Comparison of ENCODE assay signal across 23 cellular contexts in genomic region chr6:105645958-105646357, GRCh38.
DNase-seq lines count a peak whose midpoint lies in the region; ATAC-seq and TF ChIP-seq lines count a peak whose summit lies in the region.
"Had no signal": no experiment of that assay in that cellular context is flagged by ENCODE, and none has a peak within 500 bp of the region (broad histone marks: within the 10 kb centered on the region; RNA-seq: fewer than 3 reads in every experiment).

No MANE protein-coding gene starts in this region.

- peaks cover 74% of the 10 kb centered on the region for H3K4me1 Mint-ChIP-seq in T-helper 1 cell treated with Interleukin-12 subunit alpha and Interleukin-12 subunit beta and Interleukin-4 antibody, amounts not matched to agents 30 μg/mL and 1 μg/mL, for 36 hours (ENCODE audit: low read depth)
- H3K4me1 Mint-ChIP-seq in central memory CD8-positive, alpha-beta T cell, result peaks cover 79% of the 10 kb centered on the region
- H3K4me1 Mint-ChIP-seq in stimulated activated effector memory CD8-positive, alpha-beta T cell treated with anti-CD3 and anti-CD28 coated beads, Interleukin-12 subunit alpha, Interleukin-12 subunit beta, amount 100 ng/mL, for 72 hours, result peaks cover 70% of the 10 kb centered on the region

- no peak for TF ChIP-seq CTCF in OCI-LY3 (IDR thresholded peaks at IDR 0.05; ENCODE audit: low read depth, low read length)

- H3K79me2 ChIP-seq in OCI-LY3 (ENCODE audit: low read length), result no peaks in the 10 kb centered on the region

- peak overlapping the region; percentile 48 for H3K4me3 Mint-ChIP-seq in T-helper 1 cell treated with Interleukin-12 subunit alpha and Interleukin-12 subunit beta and Interleukin-4 antibody, amounts not matched to agents 30 μg/mL and 1 μg/mL, for 36 hours
- H3K4me3 Mint-ChIP-seq in central memory CD8-positive, alpha-beta T cell, result peak overlapping the region; percentile 51
- peak overlapping the region; percentile 63 for H3K4me3 Mint-ChIP-seq in stimulated activated effector memory CD8-positive, alpha-beta T cell treated with anti-CD3 and anti-CD28 coated beads, Interleukin-12 subunit alpha, Interleukin-12 subunit beta, amount 100 ng/mL, for 72 hours

- H3K9me3 ChIP-seq in OCI-LY3 (ENCODE audit: insufficient read depth, low read length), result no peaks in the 10 kb centered on the region
- H3K9me3 ChIP-seq: BE2C, pancreas, tibial nerve had no signal

- peak overlapping the region; percentile 74 for H3K4me2 ChIP-seq in OCI-LY3 (ENCODE audit: low read length)

- H2AFZ ChIP-seq in OCI-LY3 (ENCODE audit: low read depth, low read length), result no peak overlapping the region

- H3K27me3 Mint-ChIP-seq in T-helper 1 cell treated with Interleukin-12 subunit alpha and Interleukin-12 subunit beta and Interleukin-4 antibody, amounts not matched to agents 30 μg/mL and 1 μg/mL, for 36 hours (ENCODE audit: low read depth), result no peaks in the 10 kb centered on the region
- H3K27me3 Mint-ChIP-seq in central memory CD8-positive, alpha-beta T cell, result no peaks in the 10 kb centered on the region

- peaks cover 65% of the 10 kb centered on the region for H3K27me3 ChIP-seq in OCI-LY3 (ENCODE audit: low read depth, low read length)
- H3K27me3 ChIP-seq: pancreas, tibial nerve had no signal

- peak overlapping the region; percentile 83 for H3K27ac Mint-ChIP-seq in T-helper 1 cell treated with Interleukin-12 subunit alpha and Interleukin-12 subunit beta and Interleukin-4 antibody, amounts not matched to agents 30 μg/mL and 1 μg/mL, for 36 hours
- H3K27ac Mint-ChIP-seq in central memory CD8-positive, alpha-beta T cell (ENCODE audit: low read depth), result peak overlapping the region; percentile 64
- peak overlapping the region; percentile 95 for H3K27ac Mint-ChIP-seq in stimulated activated effector memory CD8-positive, alpha-beta T cell treated with anti-CD3 and anti-CD28 coated beads, Interleukin-12 subunit alpha, Interleukin-12 subunit beta, amount 100 ng/mL, for 72 hours

- H3K4me3 ChIP-seq in OCI-LY3 (ENCODE audit: low read length), result no peak overlapping the region
- H3K4me3 ChIP-seq: pancreas, SK-N-MC, tibial nerve had no signal

- no peak overlapping the region for H3K27ac ChIP-seq in OCI-LY3 (ENCODE audit: low read length)
- H3K27ac ChIP-seq: HL-60, pancreas, SK-N-MC, tibial nerve had no signal

- peaks cover 19% of the 10 kb centered on the region for H3K9me3 Mint-ChIP-seq in T-helper 1 cell treated with Interleukin-12 subunit alpha and Interleukin-12 subunit beta and Interleukin-4 antibody, amounts not matched to agents 30 μg/mL and 1 μg/mL, for 36 hours
- H3K9me3 Mint-ChIP-seq in central memory CD8-positive, alpha-beta T cell, result no peaks in the 10 kb centered on the region
- no peaks in the 10 kb centered on the region for H3K9me3 Mint-ChIP-seq in stimulated activated effector memory CD8-positive, alpha-beta T cell treated with anti-CD3 and anti-CD28 coated beads, Interleukin-12 subunit alpha, Interleukin-12 subunit beta, amount 100 ng/mL, for 72 hours

- ATAC-seq in central memory CD8-positive, alpha-beta T cell (replicated peaks; ENCODE audit: extremely low read depth, poor library complexity, severe bottlenecking), result peak; percentile 12
- peak; percentile 41 for ATAC-seq in stimulated activated effector memory CD8-positive, alpha-beta T cell treated with anti-CD3 and anti-CD28 coated beads, Interleukin-12 subunit alpha, Interleukin-12 subunit beta, amount 100 ng/mL, for 72 hours
- ATAC-seq in HG03139 (IDR thresholded peaks at IDR 0.05; ENCODE audit: unreplicated experiment), result no peak
- ATAC-seq: Panc1 had no signal

- H3K36me3 Mint-ChIP-seq in T-helper 1 cell treated with Interleukin-12 subunit alpha and Interleukin-12 subunit beta and Interleukin-4 antibody, amounts not matched to agents 30 μg/mL and 1 μg/mL, for 36 hours (ENCODE audit: low read depth), result peaks cover 26% of the 10 kb centered on the region
- peaks cover 18% of the 10 kb centered on the region for H3K36me3 Mint-ChIP-seq in central memory CD8-positive, alpha-beta T cell (ENCODE audit: insufficient read depth)
- peaks cover 37% of the 10 kb centered on the region for H3K36me3 Mint-ChIP-seq in stimulated activated effector memory CD8-positive, alpha-beta T cell treated with anti-CD3 and anti-CD28 coated beads, Interleukin-12 subunit alpha, Interleukin-12 subunit beta, amount 100 ng/mL, for 72 hours

- DNase-seq in T-helper 1 cell (no peak), NCI-H510A treated with DMSO at 0.1 percent for 48 hours (lab: John Stamatoyannopoulos, UW) (no peak)
- no peak for DNase-seq in central memory CD8-positive, alpha-beta T cell (ENCODE audit: low spot score in 2 of 2)
- DNase-seq in stimulated activated effector memory CD8-positive, alpha-beta T cell treated with anti-CD3 and anti-CD28 coated beads, Interleukin-12 subunit alpha, Interleukin-12 subunit beta, amount 100 ng/mL, for 72 hours (ENCODE audit: low spot score in 2 of 2), result peak in 1 of 2 donors; percentile 82
- no peak for DNase-seq in stimulated activated naive CD4-positive, alpha-beta T cell treated with Interleukin-2 at 50 U/mL for 16 hours (lab: John Stamatoyannopoulos, UW)
- DNase-seq: 8988T; activated CD4-positive, alpha-beta T cell treated with anti-CD3 and anti-CD28 coated beads, Interleukin-2, amount 50 U/mL, for 4 hours; BE2C; cortex of kidney; DMS 273 treated with DMSO at 0.1 percent for 48 hours; erythroblast; glutamatergic neuron; NCI-H1048; NCI-H2171; NCI-H774; pancreas had no signal

- no peaks in the 10 kb centered on the region for H3K36me3 ChIP-seq in OCI-LY3 (replicated peaks; ENCODE audit: low read depth, low read length)
- H3K36me3 ChIP-seq: BE2C, pancreas, tibial nerve had no signal

- no peak overlapping the region for H3K9ac ChIP-seq in OCI-LY3 (ENCODE audit: low read length)

- H4K20me1 ChIP-seq in OCI-LY3 (ENCODE audit: insufficient read depth, low read length), result peaks cover 2% of the 10 kb centered on the region; the same call in 1 of the 2 replicates

- peaks cover 52% of the 10 kb centered on the region for H3K4me1 ChIP-seq in OCI-LY3 (ENCODE audit: low read length)
- H3K4me1 ChIP-seq: BE2C, pancreas had no signal
